Comparison of ENCODE assay signal across 34 cellular contexts in the genomic region with DNA sequence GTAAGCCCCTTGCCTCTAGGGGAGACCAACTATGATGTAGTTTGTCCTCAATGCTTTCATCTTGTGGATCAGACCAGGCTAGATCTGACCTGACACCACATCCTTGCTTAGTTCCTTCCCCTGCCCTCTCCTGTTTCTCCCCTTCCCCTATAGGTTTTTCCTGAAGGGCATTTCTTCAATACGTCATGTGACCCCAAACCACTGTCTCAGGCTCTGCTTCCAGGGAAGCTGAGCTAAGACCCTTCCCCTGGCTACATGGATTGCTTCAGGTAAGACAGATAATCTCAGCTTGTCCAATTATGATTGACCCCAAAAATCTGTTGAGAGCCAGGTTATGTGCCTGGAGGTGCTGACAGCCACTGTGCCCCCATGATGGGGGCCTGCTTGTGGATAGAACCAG.
"Had no signal": no experiment of that assay in that cellular context is flagged by ENCODE, and none has a peak within 500 bp of the region (broad histone marks: within the 10 kb centered on the region; RNA-seq: fewer than 3 reads in every experiment).

No MANE protein-coding gene starts in this region.

- DNase-seq: Karpas-422, Kasumi-1, MG63, MM.1S, MV-4-11, NCI-H1048, NCI-H1092, NCI-H1092 treated with DMSO at 0.1 percent for 48 hours, NCI-H1105, NCI-H1105 treated with DMSO at 0.1 percent for 48 hours, NCI-H1417, NCI-H1417 treated with DMSO at 0.1 percent for 48 hours, NCI-H1436, NCI-H1436 treated with DMSO at 0.1 percent for 48 hours, NCI-H146, NCI-H1694, NCI-H1694 treated with DMSO at 0.1 percent for 48 hours, NCI-H187, NCI-H187 treated with DMSO at 0.1 percent for 48 hours, NCI-H1930, NCI-H2029, NCI-H2029 treated with DMSO at 0.1 percent for 48 hours, NCI-H2081, NCI-H2081 treated with DMSO at 0.1 percent for 48 hours, NCI-H2107, NCI-H2171, NCI-H2171 treated with DMSO at 0.1 percent for 48 hours, NCI-H2227 treated with DMSO at 0.1 percent for 48 hours, NCI-H226, NCI-H345, NCI-H446, NCI-H446 treated with DMSO at 0.1 percent for 48 hours, NCI-H510A had no signal

- H3K27ac ChIP-seq: KMS-11 had no signal

- H3K36me3 ChIP-seq: MG63 had no signal

- H3K9ac ChIP-seq: KMS-11 had no signal

- H3K4me2 ChIP-seq: KMS-11 had no signal

- H3K27me3 ChIP-seq: MG63 had no signal

- H3K4me3 ChIP-seq: MG63 had no signal
